8 cellular contexts compared by ENCODE assay signal in genomic region chr15:90903733-90904536, GRCh38. TPM values are rescaled to one million over a fixed set of nuclear protein-coding genes. Genes with fewer than 3 reads are reported as not detected.
DNase-seq lines count a peak whose midpoint lies in the region; ATAC-seq, FAIRE-seq and TF ChIP-seq lines count a peak whose summit lies in the region.

No MANE protein-coding gene starts in this region.

- H3K27ac ChIP-seq in PC-9 (no peak overlapping the region), H1 (ENCODE audit: low read depth, low read length) (no peak overlapping the region)
- H3K27ac ChIP-seq in naive thymus-derived CD4-positive, alpha-beta T cell (ENCODE audit: low read depth, low read length) = peak overlapping the region; percentile 86

- H3K4me1 ChIP-seq in PC-9 (replicated peaks; ENCODE audit: insufficient read depth) (peaks cover 18% of the 10 kb centered on the region), H1 (replicated peaks in 1 of 4; ENCODE audit: control insufficient read depth in 3 of 4, insufficient read depth in 4 of 4, low read length in 3 of 4) (peaks cover 5 to 8% (median 7%) of the 10 kb centered on the region in 4 experiments; a peak in 6 of 7 replicates)
- peaks cover 12 to 17% of the 10 kb centered on the region in 2 donors for H3K4me1 ChIP-seq in naive thymus-derived CD4-positive, alpha-beta T cell (ENCODE audit: control insufficient read depth in 2 of 2, insufficient read depth in 2 of 2, low read length in 2 of 2)

- 33% methylated on average over 13 of the region's 18 CpGs; no CpG with 5 or more reads in 1 of the 2 experiments for WGBS in H1 (ENCODE audit: extremely low coverage in 1 of 2, insufficient coverage in 1 of 2, insufficient read length in 1 of 2, insufficient replicate concordance in 2 of 2, low coverage in 1 of 2, low lambda C conversion rate in 2 of 2, missing lambda C conversion rate in 1 of 2), 2 experiments

- no peak overlapping the region for H4K91ac ChIP-seq in H1 (replicated peaks; ENCODE audit: insufficient read length, low read length)

- H3K14ac ChIP-seq in H1 (ENCODE audit: insufficient read length) = no peak overlapping the region

- POLR2A ChIA-PET in PC-9 (lab: Charles Lee; ENCODE audit: unreplicated experiment) (interaction anchor here (0.5 kb wide), 1 partner anchor 617 kb away, joined by 3 read pairs; no protein-coding TSS in a partner anchor), H1 (lab: Charles Lee; ENCODE audit: partially characterized antibody) (interaction anchor here (1.2 to 3.3 kb wide), 2 partner anchors 15 to 29 kb away, joined by 3 to 24 read pairs; partner anchors contain the start of genes HDDC3 and UNC45A)
- POLR2A ChIA-PET in naive thymus-derived CD4-positive, alpha-beta T cell (lab: Charles Lee) = interaction anchor here (0.8 to 8.3 kb wide), 5 partner anchors 18 to 256 kb away, joined by 3 to 213 read pairs (median 4); partner anchors contain the start of genes BLM, HDDC3, RCCD1 and UNC45A

- H3K79me2 ChIP-seq in PC-9 (ENCODE audit: low read depth) (no peaks in the 10 kb centered on the region), H1 (ENCODE audit: control insufficient read depth in 1 of 2, insufficient read depth in 2 of 2, low read length in 2 of 2) (no peaks in the 10 kb centered on the region)

- H3K27me3 Mint-ChIP-seq in naive thymus-derived CD4-positive, alpha-beta T cell = no peaks in the 10 kb centered on the region

- no peak overlapping the region for H3K4ac ChIP-seq in H1 (replicated peaks; ENCODE audit: insufficient read length, low read depth, low read length)

- H2BK5ac ChIP-seq in H1 (ENCODE audit: low read depth, low read length) = no peak overlapping the region

- H3K36me3 Mint-ChIP-seq in naive thymus-derived CD4-positive, alpha-beta T cell = peaks cover 9 to 29% (median 21%) of the 10 kb centered on the region in 5 donors

- TF ChIP-seq RAD21 in H1 (IDR thresholded peaks at IDR 0.05 in 1 of 2, conservative IDR thresholded peaks at IDR 0.05 in 1 of 2; ENCODE audit: low read depth in 2 of 2, low read length in 2 of 2) = peak in 1 of 2 experiments; percentile 18; a peak in 2 of 4 replicates

- H4K20me1 ChIP-seq in PC-9 (ENCODE audit: insufficient read depth) (no peaks in the 10 kb centered on the region), H1 (replicated peaks in 1 of 2; ENCODE audit: control insufficient read depth in 1 of 2, insufficient read depth in 2 of 2, low read length in 2 of 2) (peaks cover 0 to 6% of the 10 kb centered on the region in 2 experiments)

- no peak overlapping the region for H2BK20ac ChIP-seq in H1 (ENCODE audit: low read length)

- H2AFZ ChIP-seq in PC-9 (peak overlapping the region; percentile 96), H1 (ENCODE audit: low read length) (peak overlapping the region; percentile 7; the same call in 1 of the 2 replicates)

- no peak for FAIRE-seq in H1 (lab: Jason Lieb, UNC)
- no peak for FAIRE-seq in RCC 7860 (lab: Jason Lieb, UNC)

- TSS peak; percentile 51 for BruUV-seq in PC-9 (replicated peaks; lab: Mats Ljungman, UMichigan)

- H3K9me3 Mint-ChIP-seq in naive thymus-derived CD4-positive, alpha-beta T cell = no peaks in the 10 kb centered on the region

- H3K9me2 ChIP-seq in PC-9 (ENCODE audit: insufficient read depth) = no peaks in the 10 kb centered on the region

- DNase-seq in NCI-H2227 (lab: John Stamatoyannopoulos, UW; ENCODE audit: unreplicated experiment) (peak; percentile 24), NCI-H2227 treated with DMSO at 0.1 percent for 48 hours (lab: John Stamatoyannopoulos, UW) (no peak), PC-9 (no peak), H1 (ENCODE audit: low read depth in 1 of 2, low spot score in 2 of 2) (no peak), RCC 7860 (ENCODE audit: low spot score) (no peak)
- DNase-seq in naive thymus-derived CD4-positive, alpha-beta T cell = no peak

- H3K27me3 ChIP-seq in PC-9 (ENCODE audit: insufficient read depth, low read depth) (no peaks in the 10 kb centered on the region), H1 (replicated peaks in 1 of 4; ENCODE audit: control insufficient read depth in 3 of 4, extremely low read depth in 1 of 4, insufficient read depth in 3 of 4, low read length in 3 of 4) (peaks cover 0 to 16% (median 9%) of the 10 kb centered on the region in 4 experiments; a peak in 5 of 7 replicates)
- no peaks in the 10 kb centered on the region for H3K27me3 ChIP-seq in naive thymus-derived CD4-positive, alpha-beta T cell (ENCODE audit: control insufficient read depth in 2 of 2, insufficient read depth in 2 of 2, low read length in 2 of 2)

- H3K4me3 ChIP-seq in PC-9 (peak overlapping the region; percentile 93), H1 (ENCODE audit: extremely low read depth in 1 of 4, insufficient read depth in 2 of 4, low read depth in 3 of 4, low read length in 4 of 4) (peak overlapping the region; percentile 52 to 79 (median 73); a peak in 7 of 8 replicates)
- H3K4me3 ChIP-seq in naive thymus-derived CD4-positive, alpha-beta T cell (ENCODE audit: low read length) = peak overlapping the region; percentile 74

- H2BK12ac ChIP-seq in H1 (ENCODE audit: low read depth, low read length) = no peak overlapping the region

- no peak for TF ChIP-seq EP300 in H1 (IDR thresholded peaks at IDR 0.05; ENCODE audit: borderline replicate concordance in 1 of 2, low read depth in 2 of 2, low read length in 2 of 2)

- no peaks in the 10 kb centered on the region for H3K9me3 ChIP-seq in PC-9 (ENCODE audit: insufficient read depth, low read depth)
- H3K9me3 ChIP-seq in H1 (ENCODE audit: insufficient read depth in 2 of 2, low read depth in 1 of 2, low read length in 1 of 2) = no peaks in the 10 kb centered on the region
- H3K9me3 ChIP-seq in naive thymus-derived CD4-positive, alpha-beta T cell (ENCODE audit: control insufficient read depth in 2 of 3, low read length in 3 of 3) = no peaks in the 10 kb centered on the region

- H3K79me1 ChIP-seq in H1 (ENCODE audit: low read depth, low read length) = no peaks in the 10 kb centered on the region

- H3K36me3 ChIP-seq in PC-9 (ENCODE audit: low read depth) (no peaks in the 10 kb centered on the region), H1 (ENCODE audit: control insufficient read depth in 2 of 4, insufficient read depth in 4 of 4, low read length in 3 of 4) (no peaks in the 10 kb centered on the region; a peak in 2 of 8 replicates)
- H3K36me3 ChIP-seq in naive thymus-derived CD4-positive, alpha-beta T cell (ENCODE audit: control insufficient read depth in 2 of 3, insufficient read depth in 3 of 3, low read length in 3 of 3) = peaks cover 6 to 37% (median 17%) of the 10 kb centered on the region in 3 experiments

- no peak; a peak in 1 of 3 replicates for TF ChIP-seq POLR2A in H1 (IDR thresholded peaks at IDR 0.05; ENCODE audit: control extremely low read depth in 1 of 2, low read depth in 2 of 2, low read length in 2 of 2)

- H3K27ac Mint-ChIP-seq in naive thymus-derived CD4-positive, alpha-beta T cell = peak overlapping the region in 8 of 9 donors; percentile 40 to 88 (median 84)

- intact Hi-C loops in PC-9 (cut with micrococcal nuclease; ENCODE audit: unreplicated experiment) = loop anchor here (1.0 to 5.0 kb wide), 3 partner anchors 27 to 145 kb away; no protein-coding TSS in a partner anchor
- intact Hi-C loops in naive thymus-derived CD4-positive, alpha-beta T cell (cut with micrococcal nuclease) = loop anchor here (1.0 to 5.0 kb wide), 4 partner anchors 19 to 552 kb away; partner anchors contain the start of genes VPS33B (in 1 of the 2) and ZNF774 (in 1 of the 2)

- H3K4me2 ChIP-seq in PC-9 = peak overlapping the region; percentile 99
- H3K4me2 ChIP-seq in H1 (ENCODE audit: insufficient read depth in 1 of 2, low read depth in 2 of 2, low read length in 2 of 2) = peak overlapping the region; percentile 91

- H2AK5ac ChIP-seq in H1 (ENCODE audit: low read depth, low read length) = no peak overlapping the region

- H3K4me3 Mint-ChIP-seq in naive thymus-derived CD4-positive, alpha-beta T cell = peak overlapping the region; percentile 72 to 91 (median 84)

- no peak overlapping the region for H3K56ac ChIP-seq in H1 (replicated peaks; ENCODE audit: insufficient read length, low read depth, low read length)

- H2BK120ac ChIP-seq in H1 (replicated peaks; ENCODE audit: low read depth, low read length) = no peak overlapping the region

- CTCF ChIA-PET in PC-9 (lab: Charles Lee) (interaction anchor here (0.6 kb wide), 1 partner anchor 546 kb away, joined by 3 read pairs; no protein-coding TSS in a partner anchor), H1 (lab: Charles Lee; ENCODE audit: partially characterized antibody) (interaction anchor here (0.6 to 13.3 kb wide), 19 partner anchors 9 to 479 kb away, joined by 3 to 187 read pairs (median 4); partner anchors contain the start of genes FES, HDDC3 and UNC45A)
- CTCF ChIA-PET in naive thymus-derived CD4-positive, alpha-beta T cell (lab: Charles Lee) = interaction anchor here (0.6 to 8.0 kb wide), 6 partner anchors 8 to 394 kb away, joined by 3 to 150 read pairs (median 6); partner anchors contain the start of genes HDDC3 and UNC45A

- no peak overlapping the region for H4K8ac ChIP-seq in H1 (ENCODE audit: extremely low read depth, insufficient read depth, low read length)

- TF ChIP-seq CTCF in PC-9 (conservative IDR thresholded peaks at IDR 0.05) (no peak), H1 (IDR thresholded peaks at IDR 0.05; ENCODE audit: control extremely low read depth in 1 of 3, insufficient read depth in 1 of 3, low read depth in 1 of 3, low read length in 3 of 3) (peak; percentile 24 to 42 (median 38); a peak in 3 of 4 replicates)

- no peak overlapping the region for H3K18ac ChIP-seq in H1 (ENCODE audit: extremely low read depth, low read length)

- peak overlapping the region in 1 of 4 experiments; percentile 33; a peak in 1 of 7 replicates for H3K9ac ChIP-seq in H1 (replicated peaks in 1 of 4; ENCODE audit: extremely low read depth in 1 of 4, low read depth in 3 of 4, low read length in 3 of 4)

- no peak for ATAC-seq in naive thymus-derived CD4-positive, alpha-beta T cell
- ATAC-seq in GM21576 (IDR thresholded peaks at IDR 0.05; ENCODE audit: unreplicated experiment) = no peak
- ATAC-seq in HG03175 (IDR thresholded peaks at IDR 0.05; ENCODE audit: unreplicated experiment) = no peak

- peaks cover 23% of the 10 kb centered on the region; the same call in 1 of the 2 replicates for H3F3A ChIP-seq in PC-9 (ENCODE audit: insufficient read depth, low read depth)

- peaks cover 14% of the 10 kb centered on the region; the same call in 1 of the 2 replicates for H3K23me2 ChIP-seq in H1 (ENCODE audit: low read depth, low read length)

- no peak overlapping the region for H3K23ac ChIP-seq in H1 (ENCODE audit: insufficient read length)

- H2BK15ac ChIP-seq in H1 (ENCODE audit: low read length) = no peak overlapping the region

- peaks cover 11 to 37% (median 34%) of the 10 kb centered on the region in 7 donors for H3K4me1 Mint-ChIP-seq in naive thymus-derived CD4-positive, alpha-beta T cell

- H4K5ac ChIP-seq in H1 (ENCODE audit: insufficient read length, low read depth, low read length) = no peak overlapping the region

RNA-seq across cellular contexts. Expression of gene MAN2A2, which starts 0.8 kb away (rescaled TPM):
- 26.4 and 27.1 TPM in 2 replicates for total RNA-seq in PC-9 (2021)
- total RNA-seq in H1 (2021; fragmentation: NEBNext Ultra II Directional; extraction: Animal tissue kit (Norgen Biotek cat#: 25700)) = 21.9 and 23.1 TPM in 2 replicates
- 29.7 and 35.9 TPM in 2 replicates for polyA plus RNA-seq in H1 (2011; rRNA removed)
- polyA plus RNA-seq in H1 (2011; cell fraction: cytosol; rRNA removed) = 24.6 TPM
- polyA plus RNA-seq in H1 (2011; cell fraction: nucleus; rRNA removed) = 210 TPM
- 16.3 to 19.6 TPM (median 18.4 TPM) in 4 replicates for polyA plus RNA-seq in H1 (2012, experiment 1 of 2)
- polyA plus RNA-seq in H1 (2012, experiment 2 of 2) = 4.7 TPM
- polyA plus RNA-seq in H1 (2013, experiment 1 of 2) = 18.5 TPM
- 14.0 TPM for polyA plus RNA-seq in H1 (2013, experiment 2 of 2)
- 20.9 and 24.9 TPM in 2 replicates for polyA minus RNA-seq in H1 (2011; rRNA and poly(A)+ RNA removed)
- 9.3 TPM for polyA minus RNA-seq in H1 (2011; cell fraction: cytosol; rRNA and poly(A)+ RNA removed)
- polyA minus RNA-seq in H1 (2011; cell fraction: nucleus; rRNA and poly(A)+ RNA removed) = 32.5 TPM
- 100 to 1,000 TPM; 117 to 171 (median 149) TPM for total RNA-seq in naive thymus-derived CD4-positive, alpha-beta T cell
- 1 to 10 TPM; 7.1 to 8.4 TPM for polyA plus RNA-seq in naive thymus-derived CD4-positive, alpha-beta T cell

RNA-seq across cellular contexts. Expression of gene FES, which starts 19.6 kb away (rescaled TPM):
- total RNA-seq in PC-9 (2021) = 2.1 and 3.8 TPM in 2 replicates
- total RNA-seq in H1 (2021; fragmentation: NEBNext Ultra II Directional; extraction: Animal tissue kit (Norgen Biotek cat#: 25700)) = 6.8 and 8.6 TPM in 2 replicates
- polyA plus RNA-seq in H1 (2011; rRNA removed) = 8.5 and 10.9 TPM in 2 replicates
- polyA plus RNA-seq in H1 (2011; cell fraction: cytosol; rRNA removed) = 9.5 TPM
- polyA plus RNA-seq in H1 (2011; cell fraction: nucleus; rRNA removed) = 42.5 TPM
- 4.2 to 9.7 TPM (median 8.0 TPM) in 4 replicates for polyA plus RNA-seq in H1 (2012, experiment 1 of 2)
- 6.3 TPM for polyA plus RNA-seq in H1 (2012, experiment 2 of 2)
- polyA plus RNA-seq in H1 (2013, experiment 1 of 2) = 3.9 TPM
- polyA plus RNA-seq in H1 (2013, experiment 2 of 2) = 3.0 TPM
- 7.4 and 8.6 TPM in 2 replicates for polyA minus RNA-seq in H1 (2011; rRNA and poly(A)+ RNA removed)
- polyA minus RNA-seq in H1 (2011; cell fraction: cytosol; rRNA and poly(A)+ RNA removed) = 9.8 TPM
- polyA minus RNA-seq in H1 (2011; cell fraction: nucleus; rRNA and poly(A)+ RNA removed) = 18.5 TPM
- 10 to 100 TPM in 2 of 5 experiments, 1 to 10 TPM in 3; 2.3 to 78.6 (median 9.1) TPM for total RNA-seq in naive thymus-derived CD4-positive, alpha-beta T cell
- polyA plus RNA-seq in naive thymus-derived CD4-positive, alpha-beta T cell = not detected

RNA-seq across cellular contexts. Expression of gene HDDC3, which starts 28.4 kb away (rescaled TPM):
- total RNA-seq in PC-9 (2021) = 18.1 and 20.9 TPM in 2 replicates
- 16.3 and 17.0 TPM in 2 replicates for total RNA-seq in H1 (2021; fragmentation: NEBNext Ultra II Directional; extraction: Animal tissue kit (Norgen Biotek cat#: 25700))
- 16.5 and 19.6 TPM in 2 replicates for polyA plus RNA-seq in H1 (2011; rRNA removed)
- 20.7 TPM for polyA plus RNA-seq in H1 (2011; cell fraction: cytosol; rRNA removed)
- 16.6 TPM for polyA plus RNA-seq in H1 (2011; cell fraction: nucleus; rRNA removed)
- polyA plus RNA-seq in H1 (2012, experiment 1 of 2) = 10.3 to 16.5 TPM (median 13.7 TPM) in 4 replicates
- polyA plus RNA-seq in H1 (2012, experiment 2 of 2) = 13.7 TPM
- 14.9 TPM for polyA plus RNA-seq in H1 (2013, experiment 1 of 2)
- polyA plus RNA-seq in H1 (2013, experiment 2 of 2) = 13.1 TPM
- polyA minus RNA-seq in H1 (2011; rRNA and poly(A)+ RNA removed) = 15.6 and 17.6 TPM in 2 replicates
- polyA minus RNA-seq in H1 (2011; cell fraction: cytosol; rRNA and poly(A)+ RNA removed) = 11.1 TPM
- 17.6 TPM for polyA minus RNA-seq in H1 (2011; cell fraction: nucleus; rRNA and poly(A)+ RNA removed)
- total RNA-seq in naive thymus-derived CD4-positive, alpha-beta T cell = 10 to 100 TPM; 13.3 to 34.2 (median 29.0) TPM
- 10 to 100 TPM; 48.9 to 50.9 TPM for polyA plus RNA-seq in naive thymus-derived CD4-positive, alpha-beta T cell

RNA-seq across cellular contexts. Expression of gene UNC45A, which starts 31.1 kb away (rescaled TPM):
- 81.8 and 86.0 TPM in 2 replicates for total RNA-seq in PC-9 (2021)
- 75.4 and 84.2 TPM in 2 replicates for total RNA-seq in H1 (2021; fragmentation: NEBNext Ultra II Directional; extraction: Animal tissue kit (Norgen Biotek cat#: 25700))
- 74.1 and 87.2 TPM in 2 replicates for polyA plus RNA-seq in H1 (2011; rRNA removed)
- polyA plus RNA-seq in H1 (2011; cell fraction: cytosol; rRNA removed) = 89.0 TPM
- 152 TPM for polyA plus RNA-seq in H1 (2011; cell fraction: nucleus; rRNA removed)
- polyA plus RNA-seq in H1 (2012, experiment 1 of 2) = 58.1 to 98.9 TPM (median 91.2 TPM) in 4 replicates
- polyA plus RNA-seq in H1 (2012, experiment 2 of 2) = 60.3 TPM
- polyA plus RNA-seq in H1 (2013, experiment 1 of 2) = 30.1 TPM
- polyA plus RNA-seq in H1 (2013, experiment 2 of 2) = 26.3 TPM
- 72.3 and 80.6 TPM in 2 replicates for polyA minus RNA-seq in H1 (2011; rRNA and poly(A)+ RNA removed)
- 47.0 TPM for polyA minus RNA-seq in H1 (2011; cell fraction: cytosol; rRNA and poly(A)+ RNA removed)
- 59.5 TPM for polyA minus RNA-seq in H1 (2011; cell fraction: nucleus; rRNA and poly(A)+ RNA removed)
- total RNA-seq in naive thymus-derived CD4-positive, alpha-beta T cell = 10 to 100 TPM; 34.2 to 72.7 (median 62.0) TPM
- 10 to 100 TPM; 57.3 to 75.1 TPM for polyA plus RNA-seq in naive thymus-derived CD4-positive, alpha-beta T cell

RNA-seq across cellular contexts. Expression of gene FURIN, which starts 35.5 kb away (rescaled TPM):
- 48.7 and 50.4 TPM in 2 replicates for total RNA-seq in PC-9 (2021)
- total RNA-seq in H1 (2021; fragmentation: NEBNext Ultra II Directional; extraction: Animal tissue kit (Norgen Biotek cat#: 25700)) = 28.0 and 32.1 TPM in 2 replicates
- 15.8 and 22.5 TPM in 2 replicates for polyA plus RNA-seq in H1 (2011; rRNA removed)
- 14.1 TPM for polyA plus RNA-seq in H1 (2011; cell fraction: cytosol; rRNA removed)
- polyA plus RNA-seq in H1 (2011; cell fraction: nucleus; rRNA removed) = 23.4 TPM
- polyA plus RNA-seq in H1 (2012, experiment 1 of 2) = 14.0 to 24.5 TPM (median 23.1 TPM) in 4 replicates
- 21.8 TPM for polyA plus RNA-seq in H1 (2012, experiment 2 of 2)
- polyA plus RNA-seq in H1 (2013, experiment 1 of 2) = 25.4 TPM
- polyA plus RNA-seq in H1 (2013, experiment 2 of 2) = 27.3 TPM
- 14.0 and 17.4 TPM in 2 replicates for polyA minus RNA-seq in H1 (2011; rRNA and poly(A)+ RNA removed)
- polyA minus RNA-seq in H1 (2011; cell fraction: cytosol; rRNA and poly(A)+ RNA removed) = 17.1 TPM
- 12.8 TPM for polyA minus RNA-seq in H1 (2011; cell fraction: nucleus; rRNA and poly(A)+ RNA removed)
- 100 to 1,000 TPM in 1 of 5 experiments, 10 to 100 TPM in 4; 31.8 to 516 (median 58.9) TPM for total RNA-seq in naive thymus-derived CD4-positive, alpha-beta T cell
- polyA plus RNA-seq in naive thymus-derived CD4-positive, alpha-beta T cell = 1 to 10 TPM; 2.0 to 4.0 TPM
